Comparison of ENCODE assay signal across 22 cellular contexts in the genomic region with DNA sequence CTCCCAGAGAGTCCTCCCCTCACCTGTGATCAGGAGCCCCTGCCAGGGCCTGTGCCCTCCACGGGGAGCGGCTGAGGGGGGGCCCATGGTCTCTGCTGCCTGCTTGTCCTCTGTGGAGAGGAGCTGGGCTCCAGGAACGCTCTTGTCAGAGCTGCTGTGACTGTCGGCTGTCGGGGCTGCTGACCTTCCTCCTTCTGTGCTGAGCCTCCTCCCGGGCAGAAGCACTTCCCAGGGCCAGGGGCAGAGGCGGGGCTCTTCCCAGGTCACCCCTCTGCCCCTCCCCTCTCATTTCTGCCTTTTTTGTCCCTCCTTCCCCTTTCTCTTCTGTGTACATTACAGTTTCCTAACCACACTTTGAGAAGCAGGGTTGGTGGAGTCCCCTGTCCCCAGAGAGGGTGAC. TPM values are rescaled to one million over a fixed set of nuclear protein-coding genes. Genes with fewer than 3 reads are reported as not detected.
DNase-seq lines count a peak whose midpoint lies in the region; ATAC-seq and TF ChIP-seq lines count a peak whose summit lies in the region.
"Had no signal": no experiment of that assay in that cellular context is flagged by ENCODE, and none has a peak within 500 bp of the region (broad histone marks: within the 10 kb centered on the region; RNA-seq: fewer than 3 reads in every experiment).

A gene (minus strand): TSS at position 198 of the 400 bp plus-strand sequence. CDS start 111 bp downstream, at position 87.

- H3K27me3 ChIP-seq in esophagus muscularis mucosa = peaks cover 0 to 36% (median 0%) of the 10 kb centered on the region in 4 donors
- H3K27me3 ChIP-seq in aorta (ENCODE audit: control insufficient read depth in 1 of 2, insufficient read depth in 2 of 2, low read length in 1 of 2) = no peaks in the 10 kb centered on the region
- H3K27me3 ChIP-seq in PC-3 (ENCODE audit: low read length) = peaks cover 41% of the 10 kb centered on the region

- H3K4me1 Mint-ChIP-seq in activated naive CD8-positive, alpha-beta T cell treated with anti-CD3 and anti-CD28 coated beads for 36 hours = no peaks in the 10 kb centered on the region
- no peaks in the 10 kb centered on the region for H3K4me1 Mint-ChIP-seq in activated naive CD8-positive, alpha-beta T cell treated with anti-CD3 and anti-CD28 coated beads, Interleukin-2, amount 50 U/mL, for 24 hours
- H3K4me1 Mint-ChIP-seq: naive B cell, T-helper 17 cell had no signal

- H3K27ac Mint-ChIP-seq in activated naive CD8-positive, alpha-beta T cell treated with anti-CD3 and anti-CD28 coated beads for 36 hours = peak within 1 kb of the TSS; percentile 9
- no peak within 1 kb of the TSS for H3K27ac Mint-ChIP-seq in activated naive CD8-positive, alpha-beta T cell treated with anti-CD3 and anti-CD28 coated beads, Interleukin-2, amount 50 U/mL, for 24 hours
- H3K27ac Mint-ChIP-seq: T-helper 17 cell had no signal

- no peak within 1 kb of the TSS for H3K4me2 ChIP-seq in PC-3 (ENCODE audit: low read length)

- H3F3A ChIP-seq in PC-3 (ENCODE audit: low read length, unreplicated experiment) = no peaks in the 10 kb centered on the region

- TF ChIP-seq CTCF in esophagus muscularis mucosa (IDR thresholded peaks at IDR 0.05) = no peak
- no peak for TF ChIP-seq CTCF in mucosa of descending colon (IDR thresholded peaks at IDR 0.05)
- no peak for TF ChIP-seq CTCF in PC-3 (conservative IDR thresholded peaks at IDR 0.05; ENCODE audit: low read depth, low read length)

- no peak within 1 kb of the TSS for H3K4me3 Mint-ChIP-seq in activated naive CD8-positive, alpha-beta T cell treated with anti-CD3 and anti-CD28 coated beads for 36 hours
- no peak within 1 kb of the TSS for H3K4me3 Mint-ChIP-seq in activated naive CD8-positive, alpha-beta T cell treated with anti-CD3 and anti-CD28 coated beads, Interleukin-2, amount 50 U/mL, for 24 hours
- H3K4me3 Mint-ChIP-seq: T-helper 17 cell had no signal

- H3K36me3 ChIP-seq in esophagus muscularis mucosa (no peaks in the 10 kb centered on the region), mucosa of descending colon (ENCODE audit: low read depth) (no peaks in the 10 kb centered on the region), aorta (ENCODE audit: control insufficient read depth in 1 of 2, insufficient read depth in 2 of 2, low read length in 1 of 2) (no peaks in the 10 kb centered on the region), PC-3 (ENCODE audit: low read depth, low read length) (no peaks in the 10 kb centered on the region)
- H3K36me3 ChIP-seq: MG63 had no signal

- ATAC-seq in activated naive CD8-positive, alpha-beta T cell treated with anti-CD3 and anti-CD28 coated beads, Interleukin-2, amount 50 U/mL, for 24 hours = no peak
- ATAC-seq in mucosa of descending colon = peak; percentile 63
- ATAC-seq in aorta (ENCODE audit: low FRiP score) = peak; percentile 54
- no peak for ATAC-seq in PC-3
- ATAC-seq: T-helper 17 cell had no signal

- H3K27me3 Mint-ChIP-seq in activated naive CD8-positive, alpha-beta T cell treated with anti-CD3 and anti-CD28 coated beads for 36 hours = peaks cover 31% of the 10 kb centered on the region
- peaks cover 25% of the 10 kb centered on the region for H3K27me3 Mint-ChIP-seq in activated naive CD8-positive, alpha-beta T cell treated with anti-CD3 and anti-CD28 coated beads, Interleukin-2, amount 50 U/mL, for 24 hours

- POLR2A ChIA-PET in PC-3 (lab: Charles Lee; ENCODE audit: unreplicated experiment) = no interaction called here

- no peak for TF ChIP-seq EP300 in esophagus muscularis mucosa (IDR thresholded peaks at IDR 0.05)

- CTCF ChIA-PET in PC-3 (lab: Charles Lee) = no interaction called here

- WGBS in esophagus muscularis mucosa = 28% methylated on average over 7 of the region's 7 CpGs
- 35 to 38% methylated on average over 7 of the region's 7 CpGs for WGBS in aorta, 2 donors

- no peak for DNase-seq in activated naive CD8-positive, alpha-beta T cell treated with anti-CD3 and anti-CD28 coated beads for 36 hours
- no peak for DNase-seq in activated naive CD8-positive, alpha-beta T cell treated with anti-CD3 and anti-CD28 coated beads, Interleukin-2, amount 50 U/mL, for 24 hours
- peak; percentile 89 for DNase-seq in esophagus muscularis mucosa (ENCODE audit: extremely low spot score)
- DNase-seq in mucosa of descending colon = peak in 1 of 3 donors; percentile 14
- DNase-seq in aorta = peak in 1 of 2 donors; percentile 72
- no peak for DNase-seq in HPDE6-E6E7 (ENCODE audit: extremely low spot score)
- no peak for DNase-seq in PC-3
- no peak for DNase-seq in cortex of kidney (lab: John Stamatoyannopoulos, UW)
- DNase-seq: activated CD4-positive, CD25-positive, alpha-beta regulatory T cell treated with anti-CD3 and anti-CD28 coated beads, Interleukin-2, amount 50 U/mL, for 72 hours; activated naive CD4-positive, alpha-beta T cell treated with Interleukin-2 at 50 U/mL for 16 hours; hippocampal formation; MG63; naive B cell; NCI-H69; T-helper 17 cell had no signal

- H3K9me3 ChIP-seq in esophagus muscularis mucosa (peaks cover 0 to 14% (median 5%) of the 10 kb centered on the region in 4 donors), mucosa of descending colon (peaks cover 16% of the 10 kb centered on the region), aorta (ENCODE audit: control insufficient read depth, low read length) (no peaks in the 10 kb centered on the region), PC-3 (ENCODE audit: low read length) (no peaks in the 10 kb centered on the region)

- no peaks in the 10 kb centered on the region for H3K36me3 Mint-ChIP-seq in activated naive CD8-positive, alpha-beta T cell treated with anti-CD3 and anti-CD28 coated beads for 36 hours
- H3K36me3 Mint-ChIP-seq in activated naive CD8-positive, alpha-beta T cell treated with anti-CD3 and anti-CD28 coated beads, Interleukin-2, amount 50 U/mL, for 24 hours (ENCODE audit: low read depth) = peaks cover 1% of the 10 kb centered on the region

- H3K9ac ChIP-seq in PC-3 (ENCODE audit: low read length) = no peak within 1 kb of the TSS

- intact Hi-C loops in esophagus muscularis mucosa (cut with DNase I) (no loop called here), mucosa of descending colon (cut with DNase I, micrococcal nuclease) (no loop called here), aorta (cut with DNase I) (no loop called here), PC-3 (cut with micrococcal nuclease) (no loop called here)

- no peak for TF ChIP-seq POLR2A in esophagus muscularis mucosa (IDR thresholded peaks at IDR 0.05; ENCODE audit: low read depth)

- BruUV-seq in PC-3 (replicated peaks; lab: Mats Ljungman, UMichigan) = no TSS peak

- no peaks in the 10 kb centered on the region for H3K79me2 ChIP-seq in PC-3 (ENCODE audit: low read length)

- H3K4me1 ChIP-seq in esophagus muscularis mucosa = no peaks in the 10 kb centered on the region
- H3K4me1 ChIP-seq in mucosa of descending colon (ENCODE audit: low read depth) = no peaks in the 10 kb centered on the region
- H3K4me1 ChIP-seq in aorta (ENCODE audit: control insufficient read depth in 1 of 2, insufficient read depth in 2 of 2, low read length in 2 of 2) = no peaks in the 10 kb centered on the region
- no peaks in the 10 kb centered on the region for H3K4me1 ChIP-seq in PC-3 (ENCODE audit: insufficient read depth, low read length)
- H3K4me1 ChIP-seq: psoas muscle had no signal

- H3K9me2 ChIP-seq in PC-3 (replicated peaks; ENCODE audit: low read length) = no peaks in the 10 kb centered on the region

- peaks cover 7% of the 10 kb centered on the region for H3K9me3 Mint-ChIP-seq in activated naive CD8-positive, alpha-beta T cell treated with anti-CD3 and anti-CD28 coated beads for 36 hours
- peaks cover 15% of the 10 kb centered on the region for H3K9me3 Mint-ChIP-seq in activated naive CD8-positive, alpha-beta T cell treated with anti-CD3 and anti-CD28 coated beads, Interleukin-2, amount 50 U/mL, for 24 hours

- H3K27ac ChIP-seq in esophagus muscularis mucosa (replicated peaks in 1 of 4) (no peak within 1 kb of the TSS), aorta (ENCODE audit: low read depth in 1 of 2, low read length in 2 of 2) (no peak within 1 kb of the TSS), PC-3 (ENCODE audit: low read length) (no peak within 1 kb of the TSS)
- H3K27ac ChIP-seq: psoas muscle had no signal

- H3K4me3 ChIP-seq in esophagus muscularis mucosa = peak within 1 kb of the TSS in 3 of 4 donors; percentile 9 to 31 (median 16)
- no peak within 1 kb of the TSS for H3K4me3 ChIP-seq in mucosa of descending colon
- no peak within 1 kb of the TSS for H3K4me3 ChIP-seq in aorta (ENCODE audit: low read length in 2 of 2)
- H3K4me3 ChIP-seq in PC-3 (ENCODE audit: low read length) = no peak within 1 kb of the TSS
- H3K4me3 ChIP-seq: MG63, psoas muscle had no signal

- H2AFZ ChIP-seq in PC-3 (ENCODE audit: low read length) = no peak within 1 kb of the TSS

- no peaks in the 10 kb centered on the region for H4K20me1 ChIP-seq in PC-3 (ENCODE audit: low read length)

RNA-seq across cellular contexts. Expression of the gene that starts here (rescaled TPM):
- total RNA-seq in activated naive CD8-positive, alpha-beta T cell treated with anti-CD3 and anti-CD28 coated beads for 36 hours = not detected
- total RNA-seq in esophagus muscularis mucosa (1 to 10 TPM in 2 of 4 donors, under 1 TPM in 2; 0.46 to 3.3 (median 1.1) TPM), mucosa of descending colon (1 to 10 TPM in 1 of 3 donors, under 1 TPM in 1, not detected in 1; 0.25 to 1.2 TPM), aorta (1 to 10 TPM in 1 of 2 donors, under 1 TPM in 1; 0.84 to 1.8 TPM), PC-3 (2014; rRNA removed) (not detected in 2 replicates)
- polyA plus RNA-seq in aorta = under 1 TPM in 1 of 2 donors, not detected in 1; 0.51 TPM
- total RNA-seq: A172, Daoy, dermis microvascular lymphatic vessel endothelial cell, fibroblast of lung, H4, RPMI7951 had no signal
- polyA plus RNA-seq: fibroblast of lung had no signal

Comparison
In these comparisons a context has a peak if more than half of its experiments do, and no peak if none do; other contexts are left out.
1. ATAC-seq: peak in mucosa of descending colon (single experiment) and aorta (single experiment); none in activated naive CD8-positive, alpha-beta T cell treated with anti-CD3 and anti-CD28 coated beads, Interleukin-2, amount 50 U/mL, for 24 hours (single experiment) and PC-3 (single experiment).
2. H3K4me3 ChIP-seq: peak in esophagus muscularis mucosa (3 of 4); none in mucosa of descending colon (single experiment), aorta (0 of 2) and PC-3 (single experiment).